1 cellular context compared by ENCODE assay signal in genomic region chrX:1169198-1169597, GRCh38.
TF ChIP-seq lines count a peak whose summit lies in the region.

No MANE protein-coding gene starts in this region.

TF ChIP-seq in WTC11, 78 proteins besides CTCF, POLR2A, EP300 and RAD21 (continued from another document):
- no peak; the same call in 1 of the 2 replicates for TF ChIP-seq FOXP4 (CRISPR knock-in tag; IDR thresholded peaks at IDR 0.05)
- TF ChIP-seq ZNF512 (CRISPR knock-in tag; IDR thresholded peaks at IDR 0.05; ENCODE audit: borderline replicate concordance): peak; percentile 78; the same call in 1 of the 2 replicates
- TF ChIP-seq E2F4 (CRISPR knock-in tag; IDR thresholded peaks at IDR 0.05; ENCODE audit: borderline replicate concordance, low read depth): no peak
TF ChIP-seq in WTC11: peak in this region for 1.
